ENCODE assay signal across 8 cellular contexts in genomic region chrX:119955807-119956570, GRCh38. TPM values are rescaled to one million over a fixed set of nuclear protein-coding genes. Genes with fewer than 3 reads are reported as not detected.
DNase-seq lines count a peak whose midpoint lies in the region; ATAC-seq and TF ChIP-seq lines count a peak whose summit lies in the region.
"Not testable (repeated sequence)": the region's sequence is repeated elsewhere in the genome, so short reads cannot be mapped to it uniquely, and the experiment has no call there.

No MANE protein-coding gene starts in this region.

- not testable (repeated sequence) for H3K36me3 Mint-ChIP-seq in CD8-positive, alpha-beta T cell; T-helper 17 cell (ENCODE audit: low read depth); activated CD4-positive, alpha-beta memory T cell treated with anti-CD3 and anti-CD28 coated beads, Interleukin-2, amount 10 ng/mL, durations not matched to agents 7 days and 5 days (ENCODE audit: low read depth)

- not testable (repeated sequence) for H3K27ac ChIP-seq in CD8-positive, alpha-beta T cell (ENCODE audit: low read depth, low read length); effector memory CD4-positive, alpha-beta T cell (ENCODE audit: insufficient read depth, low read length, poor library complexity, severe bottlenecking)

- H3K4me3 Mint-ChIP-seq in CD8-positive, alpha-beta T cell = peak overlapping the region; percentile 42
- H3K4me3 Mint-ChIP-seq in T-helper 17 cell; activated CD4-positive, alpha-beta memory T cell treated with anti-CD3 and anti-CD28 coated beads, Interleukin-2, amount 10 ng/mL, durations not matched to agents 7 days and 5 days: not testable (repeated sequence)

- not testable (repeated sequence) for H3K36me3 ChIP-seq in CD8-positive, alpha-beta T cell (ENCODE audit: insufficient read depth, low read length); effector memory CD4-positive, alpha-beta T cell (ENCODE audit: control insufficient read depth, insufficient read depth, low read length)

- TF ChIP-seq CTCF in CD8-positive, alpha-beta T cell (IDR thresholded peaks at IDR 0.05) = not testable (repeated sequence)

- H3K4me3 ChIP-seq in CD8-positive, alpha-beta T cell (ENCODE audit: low read depth, low read length); effector memory CD4-positive, alpha-beta T cell (ENCODE audit: insufficient read depth, low read depth, low read length, poor library complexity, severe bottlenecking): not testable (repeated sequence)

- H3K9me3 ChIP-seq in CD8-positive, alpha-beta T cell (ENCODE audit: low read length); T-helper 17 cell (ENCODE audit: control insufficient read depth, low read length, poor library complexity, severe bottlenecking); effector memory CD4-positive, alpha-beta T cell (ENCODE audit: control insufficient read depth, low read length): not testable (repeated sequence)

- POLR2A ChIA-PET in CD8-positive, alpha-beta T cell (lab: Charles Lee) = interaction anchor here (2.0 kb wide), 1 partner anchor 12 kb away, joined by 6 read pairs; no protein-coding TSS in a partner anchor
- POLR2A ChIA-PET in activated CD4-positive, alpha-beta memory T cell treated with anti-CD3 and anti-CD28 coated beads, Interleukin-2, amount 10 ng/mL, durations not matched to agents 7 days and 5 days (lab: Charles Lee) = interaction anchor here (1.3 kb wide), 1 partner anchor 24 kb away, joined by 3 read pairs; no protein-coding TSS in a partner anchor

- not testable (repeated sequence) for H3K9me3 Mint-ChIP-seq in CD8-positive, alpha-beta T cell; activated CD4-positive, alpha-beta memory T cell treated with anti-CD3 and anti-CD28 coated beads, Interleukin-2, amount 10 ng/mL, durations not matched to agents 7 days and 5 days

- H3K27ac Mint-ChIP-seq in CD8-positive, alpha-beta T cell = peak overlapping the region; percentile 70
- H3K27ac Mint-ChIP-seq in T-helper 17 cell = peak overlapping the region; percentile 19
- H3K27ac Mint-ChIP-seq in activated CD4-positive, alpha-beta memory T cell treated with anti-CD3 and anti-CD28 coated beads, Interleukin-2, amount 10 ng/mL, durations not matched to agents 7 days and 5 days = not testable (repeated sequence)

- peaks cover 30% of the 10 kb centered on the region for H3K4me1 ChIP-seq in CD8-positive, alpha-beta T cell (ENCODE audit: insufficient read depth, low read length)
- H3K4me1 ChIP-seq in effector memory CD4-positive, alpha-beta T cell (ENCODE audit: control insufficient read depth, insufficient read depth, low read length, poor library complexity, severe bottlenecking) = not testable (repeated sequence)

- DNase-seq in CD8-positive, alpha-beta T cell = peak; percentile 24 to 86 (median 56)
- DNase-seq in T-helper 17 cell = not testable (repeated sequence)
- DNase-seq in activated CD4-positive, alpha-beta memory T cell treated with anti-CD3 and anti-CD28 coated beads, Interleukin-2, amount 10 ng/mL, durations not matched to agents 7 days and 5 days = peak; percentile 72
- peak; percentile 0 for DNase-seq in activated T-cell treated with anti-CD3 and anti-CD28 coated beads for 4 hours
- DNase-seq in activated gamma-delta T cell treated with anti-CD3 and anti-CD28 coated beads, Interleukin-2, amount 50 U/mL, for 16 hours (ENCODE audit: low read depth) = peak; percentile 19
- peak in 2 of 3 donors; percentile 11 to 19 for DNase-seq in effector memory CD4-positive, alpha-beta T cell
- DNase-seq in stimulated activated CD4-positive, alpha-beta T cell treated with anti-CD3 and anti-CD28 coated beads, Interleukin-4, amount 100 ng/mL, for 24 hours = peak; percentile 9
- peak; percentile 2 for DNase-seq in stimulated activated CD8-positive, alpha-beta memory T cell treated with anti-CD3 and anti-CD28 coated beads, Interleukin-7, amount 100 ng/mL, for 24 hours (ENCODE audit: low read depth)

- peak; percentile 84 for ATAC-seq in CD8-positive, alpha-beta T cell
- peak; percentile 56 for ATAC-seq in T-helper 17 cell

- CTCF ChIA-PET in CD8-positive, alpha-beta T cell (lab: Charles Lee) = interaction anchor here (1.4 kb wide), 1 partner anchor 11 kb away, joined by 3 read pairs; no protein-coding TSS in a partner anchor
- CTCF ChIA-PET in activated CD4-positive, alpha-beta memory T cell treated with anti-CD3 and anti-CD28 coated beads, Interleukin-2, amount 10 ng/mL, durations not matched to agents 7 days and 5 days (lab: Charles Lee) = not testable (repeated sequence)

- intact Hi-C loops in CD8-positive, alpha-beta T cell (cut with DNase I, micrococcal nuclease) = loop anchor here in 1 of 2 experiments (5.0 kb wide), 1 partner anchor 36 kb away; no protein-coding TSS in a partner anchor

- peaks cover 37% of the 10 kb centered on the region for H3K4me1 Mint-ChIP-seq in CD8-positive, alpha-beta T cell (ENCODE audit: low read depth)
- not testable (repeated sequence) for H3K4me1 Mint-ChIP-seq in T-helper 17 cell
- peaks cover 13% of the 10 kb centered on the region for H3K4me1 Mint-ChIP-seq in activated CD4-positive, alpha-beta memory T cell treated with anti-CD3 and anti-CD28 coated beads, Interleukin-2, amount 10 ng/mL, durations not matched to agents 7 days and 5 days

- H3K27me3 ChIP-seq in CD8-positive, alpha-beta T cell (ENCODE audit: insufficient read depth, low read length); effector memory CD4-positive, alpha-beta T cell (replicated peaks; ENCODE audit: control insufficient read depth, insufficient read depth, low read length, poor library complexity, severe bottlenecking): not testable (repeated sequence)

- not testable (repeated sequence) for H3K27me3 Mint-ChIP-seq in CD8-positive, alpha-beta T cell (ENCODE audit: low read depth)
- peaks cover 24% of the 10 kb centered on the region for H3K27me3 Mint-ChIP-seq in T-helper 17 cell
- H3K27me3 Mint-ChIP-seq in activated CD4-positive, alpha-beta memory T cell treated with anti-CD3 and anti-CD28 coated beads, Interleukin-2, amount 10 ng/mL, durations not matched to agents 7 days and 5 days = peaks cover 45% of the 10 kb centered on the region

RNA-seq across cellular contexts. Expression of gene NKAP, which starts 12.4 kb away (rescaled TPM):
- total RNA-seq in CD8-positive, alpha-beta T cell = 10 to 100 TPM; 17.4 to 20.1 TPM
- total RNA-seq in T-helper 17 cell = 10 to 100 TPM; 12.2 to 12.5 TPM
- 10 to 100 TPM; 10.2 to 10.4 TPM for total RNA-seq in activated CD4-positive, alpha-beta memory T cell treated with anti-CD3 and anti-CD28 coated beads, Interleukin-2, amount 10 ng/mL, durations not matched to agents 7 days and 5 days
